ENCODE assay signal across 8 cellular contexts in the genomic region with DNA sequence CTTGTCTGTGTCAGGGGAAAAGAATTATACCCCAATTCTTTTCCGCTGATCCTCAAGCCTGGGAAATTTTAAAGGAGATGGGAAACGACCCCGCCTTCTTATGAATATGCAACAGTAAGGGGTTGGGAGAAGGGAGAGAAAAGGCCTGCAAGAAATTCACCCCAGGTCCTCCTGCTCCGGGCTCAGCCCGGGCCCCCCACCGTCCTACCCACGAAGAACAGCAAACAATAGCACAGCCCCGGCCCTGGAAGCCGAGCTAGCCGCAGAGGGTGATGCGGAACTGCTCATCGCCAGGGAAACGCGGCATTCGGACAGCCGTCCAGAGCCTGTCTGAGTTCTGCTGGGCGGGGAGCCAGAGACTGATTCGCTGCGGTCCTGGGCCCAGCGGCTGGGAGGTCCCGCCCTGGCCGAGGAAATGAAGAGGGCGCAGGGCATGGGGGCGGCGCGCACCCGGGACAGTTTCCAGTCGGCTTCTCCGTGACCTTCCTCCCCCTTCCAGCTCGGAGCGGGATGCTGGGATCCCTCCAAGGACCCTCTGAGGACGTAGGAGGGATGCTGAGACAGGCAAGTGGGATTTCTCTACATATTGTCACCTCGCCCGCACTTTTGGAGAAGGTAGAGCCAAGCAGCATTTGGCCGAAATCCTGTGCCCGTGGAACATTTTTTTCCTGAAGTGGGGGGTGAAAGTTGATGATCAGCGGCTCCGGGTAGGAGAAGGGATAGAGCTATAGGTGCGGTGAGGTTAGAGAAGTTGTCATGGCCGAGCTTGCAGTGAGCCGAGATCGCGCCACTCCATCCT.
DNase-seq lines count a peak whose midpoint lies in the region; ATAC-seq and TF ChIP-seq lines count a peak whose summit lies in the region.

No MANE protein-coding gene starts in this region.

- DNase-seq in COR-L47 (lab: John Stamatoyannopoulos, UW): peak; percentile 28
- peak; percentile 53 for DNase-seq in SW480 (ENCODE audit: low spot score)
- DNase-seq in central memory CD4-positive, alpha-beta T cell: peak; percentile 8
- DNase-seq in sigmoid colon: peak; percentile 87

- peak overlapping the region; percentile 73; the same call in 1 of the 2 replicates for H3K9ac ChIP-seq in iPS-20b (ENCODE audit: low read depth, low read length)

- H3K36me3 ChIP-seq in iPS-20b (ENCODE audit: insufficient read depth, low read depth, low read length): no peaks in the 10 kb centered on the region
- no peaks in the 10 kb centered on the region for H3K36me3 ChIP-seq in sigmoid colon

- ATAC-seq in GM19395 (IDR thresholded peaks at IDR 0.05; ENCODE audit: unreplicated experiment): peak; percentile 54
- peak; percentile 42 for ATAC-seq in HG03521 (IDR thresholded peaks at IDR 0.05; ENCODE audit: unreplicated experiment)
- no peak for ATAC-seq in GM18520 (IDR thresholded peaks at IDR 0.05; ENCODE audit: unreplicated experiment)

- H3K27me3 ChIP-seq in iPS-20b (ENCODE audit: insufficient read depth, low read length) (peaks cover 17% of the 10 kb centered on the region), sigmoid colon (no peaks in the 10 kb centered on the region)

- peak overlapping the region; percentile 83 for H3K4me3 ChIP-seq in iPS-20b (ENCODE audit: low read length)
- H3K4me3 ChIP-seq in sigmoid colon: peak overlapping the region; percentile 30 to 65 (median 44)

- TF ChIP-seq POLR2A in sigmoid colon (IDR thresholded peaks at IDR 0.05): no peak

- H3K27ac ChIP-seq in iPS-20b (ENCODE audit: low read length) (no peak overlapping the region), sigmoid colon (peak overlapping the region in 3 of 4 donors; percentile 12 to 65 (median 15))

- H3K4me1 ChIP-seq in iPS-20b (ENCODE audit: insufficient read depth, low read length) (no peaks in the 10 kb centered on the region; the same call in 1 of the 2 replicates), sigmoid colon (peaks cover 0 to 18% (median 9%) of the 10 kb centered on the region in 4 donors)

- no peak for TF ChIP-seq CTCF in sigmoid colon (IDR thresholded peaks at IDR 0.05)

- WGBS in sigmoid colon, 2 donors: 1 to 2% methylated on average over 43 of the region's 43 CpGs

- no peak for TF ChIP-seq EP300 in sigmoid colon (IDR thresholded peaks at IDR 0.05)

- no peaks in the 10 kb centered on the region for H3K9me3 ChIP-seq in iPS-20b (ENCODE audit: insufficient read depth, low read depth, low read length)
- H3K9me3 ChIP-seq in sigmoid colon: no peaks in the 10 kb centered on the region

- intact Hi-C loops in sigmoid colon (cut with DNase I): no loop called here

Comparison
In these comparisons a context has a peak if more than half of its experiments do, and no peak if none do; other contexts are left out.
1. DNase-seq: peak in every context shown above with its lines; median percentile 87 in sigmoid colon; 53 in SW480; 28 in COR-L47; 8 in central memory CD4-positive, alpha-beta T cell.